Comparison of ENCODE assay signal across 14 cellular contexts in genomic region chr20:50121858-50122271, GRCh38. TPM values are rescaled to one million over a fixed set of nuclear protein-coding genes. Genes with fewer than 3 reads are reported as not detected.
DNase-seq lines count a peak whose midpoint lies in the region; ATAC-seq and TF ChIP-seq lines count a peak whose summit lies in the region.
"Had no signal": no experiment of that assay in that cellular context is flagged by ENCODE, and none has a peak within 500 bp of the region (broad histone marks: within the 10 kb centered on the region; RNA-seq: fewer than 3 reads in every experiment).

No MANE protein-coding gene starts in this region.

- intact Hi-C loops in left lung (cut with DNase I) = loop anchor here in 1 of 2 donors (5.0 kb wide), 1 partner anchor 45 kb away; no protein-coding TSS in a partner anchor

- peak; percentile 59 for ATAC-seq in WTC11
- ATAC-seq in left lung = peak; percentile 5
- ATAC-seq in HG03095 (IDR thresholded peaks at IDR 0.05; ENCODE audit: unreplicated experiment) = no peak
- ATAC-seq in GM19328 (IDR thresholded peaks at IDR 0.05; ENCODE audit: unreplicated experiment) = no peak

- no peak overlapping the region; the same call in 1 of the 2 replicates for H3K27ac Mint-ChIP-seq in WTC11
- H3K27ac Mint-ChIP-seq: activated naive CD8-positive, alpha-beta T cell treated with anti-CD3 and anti-CD28 coated beads, Interleukin-2, amount 10 ng/mL, durations not matched to agents 7 days and 5 days had no signal

- peak; percentile 19 for DNase-seq in COLO668 (lab: John Stamatoyannopoulos, UW; ENCODE audit: unreplicated experiment)
- peak; percentile 42 for DNase-seq in HEK293T (ENCODE audit: extremely low spot score)
- DNase-seq in WTC11 (ENCODE audit: low spot score) = no peak
- DNase-seq in left lung = no peak
- DNase-seq in activated CD4-positive, alpha-beta T cell treated with anti-CD3 and anti-CD28 coated beads for 1 hour = no peak
- no peak for DNase-seq in activated T-cell treated with anti-CD3 and anti-CD28 coated beads, Interleukin-2, amount 50 U/mL, for 1 hour
- DNase-seq: activated naive CD8-positive, alpha-beta T cell treated with anti-CD3 and anti-CD28 coated beads, Interleukin-2, amount 10 ng/mL, durations not matched to agents 7 days and 5 days; Calu3; left colon; RPMI8226; stimulated activated CD4-positive, alpha-beta T cell treated with anti-CD3 and anti-CD28 coated beads, Interleukin-4, amount 100 ng/mL, for 24 hours had no signal

- H3K9me3 ChIP-seq in left lung = no peaks in the 10 kb centered on the region
- H3K9me3 ChIP-seq: thoracic aorta had no signal

- TF ChIP-seq CTCF in WTC11 (IDR thresholded peaks at IDR 0.05) (no peak), left lung (IDR thresholded peaks at IDR 0.05) (no peak)

- H3K4me1 Mint-ChIP-seq in WTC11 = peaks cover 3% of the 10 kb centered on the region; the same call in 1 of the 2 replicates

- H3K4me3 ChIP-seq in left lung = no peak overlapping the region
- H3K4me3 ChIP-seq: thoracic aorta had no signal

- CTCF ChIA-PET in HEK293T (lab: Yijun Ruan, JAX) (interaction anchor here (0.6 to 1.4 kb wide), 3 partner anchors 44 to 63 kb away, joined by 5 to 6 read pairs (median 6); no protein-coding TSS in a partner anchor), WTC11 (lab: Charles Lee) (interaction anchor here (0.6 to 6.1 kb wide), 10 partner anchors 11 to 453 kb away, joined by 3 to 146 read pairs (median 10); partner anchors contain the start of gene PEDS1)

- peaks cover 0 to 39% of the 10 kb centered on the region in 2 donors for H3K36me3 ChIP-seq in left lung

- H3K4me1 ChIP-seq in left lung = peaks cover 0 to 14% of the 10 kb centered on the region in 2 donors

- POLR2A ChIA-PET in HEK293T (lab: Yijun Ruan, JAX) = interaction anchor here (0.8 kb wide), 1 partner anchor 32 kb away, joined by 3 read pairs; no protein-coding TSS in a partner anchor
- POLR2A ChIA-PET in WTC11 (lab: Charles Lee) = interaction anchor here (1.4 to 2.2 kb wide), 3 partner anchors 31 to 58 kb away, joined by 4 to 12 read pairs (median 10); no protein-coding TSS in a partner anchor

- H3K4me3 Mint-ChIP-seq in WTC11 = no peak overlapping the region
- H3K4me3 Mint-ChIP-seq: activated naive CD8-positive, alpha-beta T cell treated with anti-CD3 and anti-CD28 coated beads, Interleukin-2, amount 10 ng/mL, durations not matched to agents 7 days and 5 days had no signal

- peaks cover 39% of the 10 kb centered on the region for H3K36me3 Mint-ChIP-seq in WTC11

- no peaks in the 10 kb centered on the region for H3K27me3 ChIP-seq in left lung

- H3K9me3 Mint-ChIP-seq in WTC11 = peaks cover 6% of the 10 kb centered on the region; the same call in 1 of the 2 replicates
- H3K9me3 Mint-ChIP-seq: activated naive CD8-positive, alpha-beta T cell treated with anti-CD3 and anti-CD28 coated beads, Interleukin-2, amount 10 ng/mL, durations not matched to agents 7 days and 5 days had no signal

- H3K27ac ChIP-seq in left lung = no peak overlapping the region
- H3K27ac ChIP-seq: thoracic aorta had no signal

- 0 out of 2 replicates have a peak, but pooled peaks cover 2% of the 10 kb centered on the region for H3K27me3 Mint-ChIP-seq in WTC11 (ENCODE audit: low read depth)
- H3K27me3 Mint-ChIP-seq: activated naive CD8-positive, alpha-beta T cell treated with anti-CD3 and anti-CD28 coated beads, Interleukin-2, amount 10 ng/mL, durations not matched to agents 7 days and 5 days had no signal

TF ChIP-seq in HEK293T, 16 proteins besides CTCF, POLR2A, EP300 and RAD21:
- no peak for TF ChIP-seq L3MBTL2 (conservative IDR thresholded peaks at IDR 0.05)
- TF ChIP-seq BHLHE40 (IDR thresholded peaks at IDR 0.05; ENCODE audit: borderline replicate concordance) = no peak
- no peak for TF ChIP-seq NFRKB (IDR thresholded peaks at IDR 0.05)
- TF ChIP-seq FOXK2 (IDR thresholded peaks at IDR 0.05) = no peak
- no peak for TF ChIP-seq ZNF384 (IDR thresholded peaks at IDR 0.05)
- TF ChIP-seq CTBP1 (IDR thresholded peaks at IDR 0.05; ENCODE audit: borderline replicate concordance) = no peak
- TF ChIP-seq LEF1 (IDR thresholded peaks at IDR 0.05; ENCODE audit: borderline replicate concordance) = no peak
- TF ChIP-seq, protein P1, sequence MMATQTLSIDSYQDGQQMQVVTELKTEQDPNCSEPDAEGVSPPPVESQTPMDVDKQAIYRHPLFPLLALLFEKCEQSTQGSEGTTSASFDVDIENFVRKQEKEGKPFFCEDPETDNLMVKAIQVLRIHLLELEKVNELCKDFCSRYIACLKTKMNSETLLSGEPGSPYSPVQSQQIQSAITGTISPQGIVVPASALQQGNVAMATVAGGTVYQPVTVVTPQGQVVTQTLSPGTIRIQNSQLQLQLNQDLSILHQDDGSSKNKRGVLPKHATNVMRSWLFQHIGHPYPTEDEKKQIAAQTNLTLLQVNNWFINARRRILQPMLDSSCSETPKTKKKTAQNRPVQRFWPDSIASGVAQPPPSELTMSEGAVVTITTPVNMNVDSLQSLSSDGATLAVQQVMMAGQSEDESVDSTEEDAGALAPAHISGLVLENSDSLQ (IDR thresholded peaks at IDR 0.05) = no peak
- TF ChIP-seq SUZ12 (IDR thresholded peaks at IDR 0.05) = no peak
- TF ChIP-seq TARDBP (IDR thresholded peaks at IDR 0.05) = no peak
- no peak for TF ChIP-seq ARNT (IDR thresholded peaks at IDR 0.05)
- TF ChIP-seq HDGF (IDR thresholded peaks at IDR 0.05; ENCODE audit: borderline replicate concordance) = no peak
- TF ChIP-seq ELF4 (IDR thresholded peaks at IDR 0.05) = no peak
- TF ChIP-seq SP1 (IDR thresholded peaks at IDR 0.05) = no peak
- TF ChIP-seq FOXM1 (IDR thresholded peaks at IDR 0.05; ENCODE audit: borderline replicate concordance) = no peak

TF ChIP-seq in WTC11, 78 proteins besides CTCF, POLR2A, EP300 and RAD21:
- no peak for TF ChIP-seq MXD4 (CRISPR knock-in tag; IDR thresholded peaks at IDR 0.05; ENCODE audit: borderline replicate concordance)
- TF ChIP-seq USF1 (CRISPR knock-in tag; IDR thresholded peaks at IDR 0.05) = peak; percentile 84
- TF ChIP-seq, protein P2, sequence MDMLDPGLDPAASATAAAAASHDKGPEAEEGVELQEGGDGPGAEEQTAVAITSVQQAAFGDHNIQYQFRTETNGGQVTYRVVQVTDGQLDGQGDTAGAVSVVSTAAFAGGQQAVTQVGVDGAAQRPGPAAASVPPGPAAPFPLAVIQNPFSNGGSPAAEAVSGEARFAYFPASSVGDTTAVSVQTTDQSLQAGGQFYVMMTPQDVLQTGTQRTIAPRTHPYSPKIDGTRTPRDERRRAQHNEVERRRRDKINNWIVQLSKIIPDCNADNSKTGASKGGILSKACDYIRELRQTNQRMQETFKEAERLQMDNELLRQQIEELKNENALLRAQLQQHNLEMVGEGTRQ (CRISPR knock-in tag; IDR thresholded peaks at IDR 0.05) = peak; percentile 90
- no peak for TF ChIP-seq EMX1 (CRISPR knock-in tag; IDR thresholded peaks at IDR 0.05)
- TF ChIP-seq NFYB (CRISPR knock-in tag; conservative IDR thresholded peaks at IDR 0.05; ENCODE audit: low read depth) = peak; percentile 65

RNA-seq across cellular contexts. Expression of gene UBE2V1, which starts 8.9 kb away (rescaled TPM):
- total RNA-seq in WTC11 (2021) = 132 to 146 TPM (median 144 TPM) in 3 replicates
- total RNA-seq in left lung = 10 to 100 TPM; 72.6 to 74.6 TPM

RNA-seq across cellular contexts. Expression of gene PEDS1, which starts 31.7 kb away (rescaled TPM):
- total RNA-seq in WTC11 (2021) (35.0 to 36.7 TPM (median 35.6 TPM) in 3 replicates), left lung (10 to 100 TPM; 37.9 to 39.9 TPM)

Comparison
In these comparisons a context has a peak if more than half of its experiments do, and no peak if none do; other contexts are left out.
1. DNase-seq: peak in COLO668 (single experiment) and HEK293T (single experiment); none in WTC11 (single experiment), left lung (0 of 2), activated CD4-positive, alpha-beta T cell treated with anti-CD3 and anti-CD28 coated beads for 1 hour (single experiment) and activated T-cell treated with anti-CD3 and anti-CD28 coated beads, Interleukin-2, amount 50 U/mL, for 1 hour (single experiment).
2. ATAC-seq: peak in WTC11 (single experiment) and left lung (single experiment); none in HG03095 (single experiment) and GM19328 (single experiment).